ENCODE assay signal across 8 cellular contexts in genomic region chr2:68925298-68925885, GRCh38. TPM values are rescaled to one million over a fixed set of nuclear protein-coding genes. Genes with fewer than 3 reads are reported as not detected.
A peak's percentile ranks its signal among the peaks of the same experiment; 100 is the strongest.
DNase-seq lines count a peak whose midpoint lies in the region; ATAC-seq, FAIRE-seq and TF ChIP-seq lines count a peak whose summit lies in the region.

No MANE protein-coding gene starts in this region.

- no peaks in the 10 kb centered on the region for H3K9me3 ChIP-seq in left lung

- TF ChIP-seq CTCF in left lung (IDR thresholded peaks at IDR 0.05) = peak; percentile 84 to 85

- peak; percentile 71 for DNase-seq in AG20443 (ENCODE audit: low spot score)
- DNase-seq in GM18507 (ENCODE audit: extremely low spot score, insufficient read length, low read depth) = peak; percentile 30
- peak; percentile 16 for DNase-seq in NCI-H1092 (lab: John Stamatoyannopoulos, UW)
- peak; percentile 32 for DNase-seq in T-helper 22 cell (ENCODE audit: low read depth)
- peak in 1 of 2 donors; percentile 59 for DNase-seq in central memory CD8-positive, alpha-beta T cell (ENCODE audit: low spot score in 2 of 2)
- DNase-seq in left lung = no peak
- DNase-seq in stimulated activated naive CD4-positive, alpha-beta T cell treated with Interleukin-2 at 50 U/mL for 16 hours (lab: John Stamatoyannopoulos, UW) = peak; percentile 28

- no peaks in the 10 kb centered on the region for H3K9me3 Mint-ChIP-seq in central memory CD8-positive, alpha-beta T cell

- no peak overlapping the region for H3K27ac ChIP-seq in left lung

- no peak overlapping the region for H3K4me3 ChIP-seq in left lung

- H3K36me3 ChIP-seq in left lung = no peaks in the 10 kb centered on the region

- no peak overlapping the region for H3K4me3 Mint-ChIP-seq in central memory CD8-positive, alpha-beta T cell

- H3K4me1 Mint-ChIP-seq in central memory CD8-positive, alpha-beta T cell = peaks cover 5% of the 10 kb centered on the region

- no peaks in the 10 kb centered on the region for H3K4me1 ChIP-seq in left lung

- no peaks in the 10 kb centered on the region for H3K36me3 Mint-ChIP-seq in central memory CD8-positive, alpha-beta T cell (ENCODE audit: insufficient read depth)

- intact Hi-C loops in left lung (cut with DNase I) = loop anchor here in 1 of 2 donors (10.0 kb wide), 2 partner anchors 211 to 441 kb away; no protein-coding TSS in a partner anchor

- H3K27me3 Mint-ChIP-seq in central memory CD8-positive, alpha-beta T cell = no peaks in the 10 kb centered on the region

- peak; percentile 54 for ATAC-seq in central memory CD8-positive, alpha-beta T cell (replicated peaks; ENCODE audit: extremely low read depth, poor library complexity, severe bottlenecking)
- ATAC-seq in left lung = peak; percentile 92
- ATAC-seq in HG03439 (IDR thresholded peaks at IDR 0.05; ENCODE audit: unreplicated experiment) = no peak

- no peaks in the 10 kb centered on the region for H3K27me3 ChIP-seq in left lung

- peak; percentile 78 for FAIRE-seq in GM18507 (lab: Jason Lieb, UNC)

- H3K27ac Mint-ChIP-seq in central memory CD8-positive, alpha-beta T cell (ENCODE audit: low read depth) = no peak overlapping the region

RNA-seq across cellular contexts. Expression of gene GKN2, which starts 27.3 kb away (rescaled TPM):
- total RNA-seq in left lung = 100 to 1,000 TPM; 130 to 181 TPM

RNA-seq across cellular contexts. Expression of gene GKN1, which starts 49.0 kb away (rescaled TPM):
- total RNA-seq in left lung = not detected

RNA-seq across cellular contexts. Expression of gene BMP10, which starts 54.2 kb away (rescaled TPM):
- not detected for total RNA-seq in left lung

Comparison
In these comparisons a context has a peak if more than half of its experiments do, and no peak if none do; other contexts are left out.
1. DNase-seq: peak in AG20443 (single experiment), GM18507 (single experiment), NCI-H1092 (single experiment), T-helper 22 cell (single experiment) and stimulated activated naive CD4-positive, alpha-beta T cell treated with Interleukin-2 at 50 U/mL for 16 hours (single experiment); none in left lung (0 of 2).